In genomic region chr7:47543056-47543455, GRCh38 we compare ENCODE assay signal across 2 cellular contexts.
TF ChIP-seq lines count a peak whose summit lies in the region.

No MANE protein-coding gene starts in this region.

TF ChIP-seq in HepG2, 621 proteins besides CTCF, POLR2A, EP300 and RAD21:
- no peak for TF ChIP-seq ZNF512 (CRISPR knock-in tag; IDR thresholded peaks at IDR 0.05)
- no peak for TF ChIP-seq ZNF879 (CRISPR knock-in tag; IDR thresholded peaks at IDR 0.05)
- no peak for TF ChIP-seq ZNF205 (CRISPR knock-in tag; IDR thresholded peaks at IDR 0.05)

TF ChIP-seq in H1, 55 proteins besides CTCF, POLR2A, EP300 and RAD21:
- no peak for TF ChIP-seq SP2 (IDR thresholded peaks at IDR 0.05; ENCODE audit: low read length)
- TF ChIP-seq CHD2 (IDR thresholded peaks at IDR 0.05; ENCODE audit: low read length) = no peak
- no peak for TF ChIP-seq EGR1 (IDR thresholded peaks at IDR 0.05; ENCODE audit: borderline replicate concordance, low read depth, low read length)
- TF ChIP-seq ATF2 (IDR thresholded peaks at IDR 0.05; ENCODE audit: low read length) = no peak
- no peak for TF ChIP-seq GABPA (IDR thresholded peaks at IDR 0.05; ENCODE audit: borderline replicate concordance, insufficient read depth, low read length)
- no peak for TF ChIP-seq BCL11A (IDR thresholded peaks at IDR 0.05; ENCODE audit: low read depth in 2 of 2, low read length in 2 of 2)
- TF ChIP-seq BACH1 (IDR thresholded peaks at IDR 0.05; ENCODE audit: low read length) = no peak
- TF ChIP-seq RBBP5 (IDR thresholded peaks at IDR 0.05; ENCODE audit: borderline replicate concordance, low read depth, low read length) = no peak
- no peak for TF ChIP-seq USF2 (IDR thresholded peaks at IDR 0.05; ENCODE audit: low read length)
- no peak for TF ChIP-seq MAX (IDR thresholded peaks at IDR 0.05)
- no peak for TF ChIP-seq TAF1 (IDR thresholded peaks at IDR 0.05; ENCODE audit: low read depth, low read length)
- no peak for TF ChIP-seq RNF2 (IDR thresholded peaks at IDR 0.05; ENCODE audit: borderline replicate concordance, low read depth, low read length, missing control alignments, poor library complexity, severe bottlenecking)
- TF ChIP-seq MAFK (IDR thresholded peaks at IDR 0.05; ENCODE audit: low read depth, low read length) = no peak
- no peak for TF ChIP-seq TEAD4 (IDR thresholded peaks at IDR 0.05; ENCODE audit: low read depth, low read length)
- TF ChIP-seq PHF8 (conservative IDR thresholded peaks at IDR 0.05; ENCODE audit: low read depth, low read length) = no peak
- no peak for TF ChIP-seq HDAC2 (IDR thresholded peaks at IDR 0.05; ENCODE audit: borderline replicate concordance in 1 of 2, low read depth in 2 of 2, low read length in 2 of 2)
- no peak for TF ChIP-seq TAF7 (optimal IDR thresholded peaks at IDR 0.05; ENCODE audit: borderline replicate concordance, low read depth, low read length)
- TF ChIP-seq CHD1 (IDR thresholded peaks at IDR 0.05; ENCODE audit: low read depth, low read length) = no peak
- TF ChIP-seq JUND (IDR thresholded peaks at IDR 0.05; ENCODE audit: low read length) = no peak
- no peak for TF ChIP-seq KDM1A (IDR thresholded peaks at IDR 0.05; ENCODE audit: borderline replicate concordance, low read length)
TF ChIP-seq in H1: peak in this region for 0.
